Comparison of ENCODE assay signal across 8 cellular contexts in genomic region chr20:62143976-62144825, GRCh38. TPM values are rescaled to one million over a fixed set of nuclear protein-coding genes. Genes with fewer than 3 reads are reported as not detected.
DNase-seq lines count a peak whose midpoint lies in the region; ATAC-seq and TF ChIP-seq lines count a peak whose summit lies in the region.

No MANE protein-coding gene starts in this region.

- H3K27ac ChIP-seq in HUES6 (ENCODE audit: low read depth, low read length) (peak overlapping the region; percentile 26; the same call in 1 of the 2 replicates), breast epithelium (peak overlapping the region; percentile 96 to 100)

- H3K36me3 ChIP-seq in HUES6 (ENCODE audit: control insufficient read depth, insufficient read depth, low read length) (peaks cover 36% of the 10 kb centered on the region), breast epithelium (no peaks in the 10 kb centered on the region)

- H3K27me3 ChIP-seq in HUES6 (ENCODE audit: control insufficient read depth, insufficient read depth, low read length) (no peaks in the 10 kb centered on the region), breast epithelium (no peaks in the 10 kb centered on the region)

- H3K9me3 ChIP-seq in HUES6 (ENCODE audit: control insufficient read depth, insufficient read depth, low read depth, low read length), result no peaks in the 10 kb centered on the region
- H3K9me3 ChIP-seq in breast epithelium, result no peaks in the 10 kb centered on the region

- no peak for TF ChIP-seq CTCF in breast epithelium (IDR thresholded peaks at IDR 0.05)

- peak overlapping the region; percentile 95 for H3K9ac ChIP-seq in HUES6 (ENCODE audit: low read length)

- intact Hi-C loops in breast epithelium (cut with DNase I; ENCODE audit: low total_unique reads), result no loop called here

- TF ChIP-seq POLR2A in breast epithelium (IDR thresholded peaks at IDR 0.05), result no peak

- H3K4me3 ChIP-seq in HUES6 (ENCODE audit: low read depth, low read length) (peak overlapping the region; percentile 68), breast epithelium (peak overlapping the region; percentile 75 to 85 (median 82))

- H3K4me1 ChIP-seq in HUES6 (ENCODE audit: control insufficient read depth, insufficient read depth, low read length) (peaks cover 23% of the 10 kb centered on the region), breast epithelium (peaks cover 0 to 15% of the 10 kb centered on the region in 2 donors)

- ATAC-seq in GM19455 (IDR thresholded peaks at IDR 0.05; ENCODE audit: unreplicated experiment), result peak; percentile 39

- DNase-seq in COLO668 (lab: John Stamatoyannopoulos, UW; ENCODE audit: unreplicated experiment), result peak; percentile 77
- DNase-seq in T-helper 9 cell, result peak; percentile 11
- DNase-seq in breast epithelium (ENCODE audit: low spot score in 2 of 2), result peak in 1 of 2 donors; percentile 65
- peak; percentile 66 for DNase-seq in islet precursor cell
- DNase-seq in stimulated activated CD4-positive, alpha-beta T cell treated with anti-CD3 and anti-CD28 coated beads, Interleukin-12 subunit alpha, Interleukin-12 subunit beta, amount 100 ng/mL, for 48 hours (ENCODE audit: low read depth in 2 of 3, low spot score in 1 of 3), result peak; percentile 39 to 55 (median 42)
- DNase-seq in NK-92 treated with Interleukin-12 subunit alpha and Interleukin-12 subunit beta, amount 100 ng/mL, for 24 hours (lab: John Stamatoyannopoulos, UW), result no peak

RNA-seq across cellular contexts. Expression of gene SS18L1, which starts 0.6 kb away (rescaled TPM):
- 10 to 100 TPM; 12.5 to 18.4 (median 14.4) TPM for total RNA-seq in breast epithelium

RNA-seq across cellular contexts. Expression of gene PSMA7, which starts 1.0 kb away (rescaled TPM):
- total RNA-seq in breast epithelium, result 100 to 1,000 TPM; 200 to 579 (median 380) TPM

RNA-seq across cellular contexts. Expression of gene LSM14B, which starts 21.9 kb away (rescaled TPM):
- total RNA-seq in breast epithelium, result 10 to 100 TPM; 20.6 to 26.5 (median 25.6) TPM

RNA-seq across cellular contexts. Expression of gene MTG2, which starts 38.6 kb away (rescaled TPM):
- total RNA-seq in breast epithelium, result 10 to 100 TPM; 16.3 to 32.1 (median 25.6) TPM
